ENCODE assay signal across 10 cellular contexts in genomic region chr16:67150833-67151396, GRCh38. TPM values are rescaled to one million over a fixed set of nuclear protein-coding genes. Genes with fewer than 3 reads are reported as not detected.
DNase-seq lines count a peak whose midpoint lies in the region; ATAC-seq, FAIRE-seq and TF ChIP-seq lines count a peak whose summit lies in the region.
"Had no signal": no experiment of that assay in that cellular context is flagged by ENCODE, and none has a peak within 500 bp of the region (broad histone marks: within the 10 kb centered on the region; RNA-seq: fewer than 3 reads in every experiment).

Gene B3GNT9 (minus strand): TSS chr16:67150998. CDS start chr16:67150485, 513 bp downstream.

- H2BK5ac ChIP-seq in H9 (ENCODE audit: insufficient read length, low read length), result no peak within 1 kb of the TSS

- H3K27me3 ChIP-seq in H9 (ENCODE audit: insufficient read depth, low read length) (peaks cover 33% of the 10 kb centered on the region), GM12878 (replicated peaks in 1 of 2; ENCODE audit: control insufficient read depth in 2 of 2, insufficient read depth in 2 of 2, low read length in 1 of 2) (no peaks in the 10 kb centered on the region), iPS DF 6.9 (ENCODE audit: control insufficient read depth, insufficient read depth, low read length) (peaks cover 34% of the 10 kb centered on the region)

- SMC1A ChIA-PET in GM12878 (lab: Charles Lee; ENCODE audit: uncharacterized antibody, unreplicated experiment), result interaction anchor here (0.5 to 2.0 kb wide), 10 partner anchors 9 to 188 kb away, joined by 3 to 8 read pairs (median 4); no protein-coding TSS in a partner anchor

- WGBS in H9 (ENCODE audit: extremely low coverage, insufficient read length, low lambda C conversion rate), result no CpG with 5 or more reads among the region's 34 CpGs
- 5% methylated on average over 25 of the region's 34 CpGs for WGBS in GM12878 (ENCODE audit: insufficient coverage, insufficient replicate concordance, low lambda C conversion rate, missing lambda C conversion rate)
- no CpG with 5 or more reads among the region's 34 CpGs for WGBS in iPS DF 6.9 (ENCODE audit: insufficient coverage, insufficient read length)

- H3K4me1 Mint-ChIP-seq in H9, result peaks cover 10 to 16% of the 10 kb centered on the region in 2 experiments

- intact Hi-C loops in GM12878 (cut with micrococcal nuclease; ENCODE audit: unreplicated experiment), result loop anchor here (2.0 kb wide), 1 partner anchor 132 kb away; no protein-coding TSS in a partner anchor

- H3K4me1 ChIP-seq in H9 (ENCODE audit: insufficient read depth, low read length) (no peaks in the 10 kb centered on the region), GM12878 (ENCODE audit: control insufficient read depth, insufficient read depth, low read length) (peaks cover 5% of the 10 kb centered on the region), iPS DF 6.9 (ENCODE audit: control insufficient read depth, insufficient read depth, low read length) (peaks cover 10% of the 10 kb centered on the region)

- H3K18ac ChIP-seq in H9 (ENCODE audit: insufficient read length, low read depth, low read length), result peak within 1 kb of the TSS; percentile 46

- peaks cover 15% of the 10 kb centered on the region for H3K23me2 ChIP-seq in H9 (ENCODE audit: insufficient read length, low read depth, low read length, poor library complexity, severe bottlenecking)

- peaks cover 10 to 32% (median 30%) of the 10 kb centered on the region in 3 experiments for H3K36me3 Mint-ChIP-seq in H9 (ENCODE audit: insufficient read depth in 1 of 3, low read depth in 3 of 3)

- H4K91ac ChIP-seq in H9 (ENCODE audit: insufficient read length, low read depth, low read length), result no peak within 1 kb of the TSS

- DNase-seq in NCI-H524 (lab: John Stamatoyannopoulos, UW) (peak; percentile 76 to 85), NCI-H524 treated with DMSO at 0.1 percent for 48 hours (lab: John Stamatoyannopoulos, UW) (no peak), H9 (peak; percentile 82), NCI-H69 (lab: John Stamatoyannopoulos, UW) (peak; percentile 69), GM12878 (ENCODE audit: low read depth, low spot score) (no peak), iPS DF 6.9 (ENCODE audit: low read depth, low spot score) (no peak), retinal pigment epithelial cell (ENCODE audit: low read depth) (no peak), NCI-H1048 (lab: John Stamatoyannopoulos, UW) (no peak)
- DNase-seq: DND-41 had no signal

- TF ChIP-seq CTCF in H9 (conservative IDR thresholded peaks at IDR 0.05), result no peak
- no peak for TF ChIP-seq CTCF in GM12878 (IDR thresholded peaks at IDR 0.05 in 2 of 3, conservative IDR thresholded peaks at IDR 0.05 in 1 of 3; ENCODE audit: control insufficient read depth in 2 of 3, extremely low read depth in 1 of 3, insufficient read depth in 1 of 3, low read depth in 3 of 3, low read length in 3 of 3)
- no peak for TF ChIP-seq CTCF in retinal pigment epithelial cell (conservative IDR thresholded peaks at IDR 0.05; ENCODE audit: low read depth, low read length)

- FAIRE-seq in GM12878 (lab: Jason Lieb, UNC), result peak; percentile 74
- FAIRE-seq: islet of Langerhans had no signal

- POLR2A ChIA-PET in GM12878 (lab: Charles Lee), result interaction anchor here (1.0 to 1.2 kb wide), 3 partner anchors 8 to 121 kb away, joined by 3 to 5 read pairs (median 4); partner anchors contain the start of gene TRADD

- H2BK12ac ChIP-seq in H9 (ENCODE audit: insufficient read length, low read depth, low read length), result no peak within 1 kb of the TSS

- no peak for TF ChIP-seq RAD21 in GM12878 (IDR thresholded peaks at IDR 0.05; ENCODE audit: insufficient read depth, low read depth, low read length)

- TF ChIP-seq EP300 in GM12878 (IDR thresholded peaks at IDR 0.05; ENCODE audit: borderline replicate concordance in 1 of 2, control insufficient read depth in 1 of 2, low read depth in 2 of 2, low read length in 2 of 2), result no peak

- H3K4me3 Mint-ChIP-seq in H9, result peak within 1 kb of the TSS; percentile 65 to 80

- TF ChIP-seq POLR2A in GM12878 (IDR thresholded peaks at IDR 0.05; ENCODE audit: low read depth, low read length), result peak; percentile 72

- BruUV-seq in GM12878 (replicated peaks; lab: Mats Ljungman, UMichigan), result no TSS peak

- no peak within 1 kb of the TSS for H2BK15ac ChIP-seq in H9 (ENCODE audit: low read depth, low read length)

- H3K36me3 ChIP-seq in GM12878 (ENCODE audit: control insufficient read depth in 2 of 2, insufficient read depth in 2 of 2, low read length in 1 of 2) (peaks cover 11 to 16% of the 10 kb centered on the region in 2 experiments; a peak in 3 of 4 replicates), iPS DF 6.9 (ENCODE audit: control insufficient read depth, insufficient read depth, low read length) (peaks cover 8% of the 10 kb centered on the region)

- H3K79me1 ChIP-seq in H9 (ENCODE audit: insufficient read depth, low read depth, low read length, poor library complexity, severe bottlenecking), result no peaks in the 10 kb centered on the region

- H3K4ac ChIP-seq in H9 (ENCODE audit: low read depth, low read length), result no peak within 1 kb of the TSS

- peak within 1 kb of the TSS in 2 of 3 experiments; percentile 13 to 28; a peak in 1 of 7 replicates for H3K27ac Mint-ChIP-seq in H9

- H4K8ac ChIP-seq in H9 (replicated peaks; ENCODE audit: insufficient read length, low read depth, low read length), result no peak within 1 kb of the TSS

- no peak within 1 kb of the TSS for H3K56ac ChIP-seq in H9 (ENCODE audit: insufficient read length, low read depth, low read length)

- no peaks in the 10 kb centered on the region for H3K9me3 ChIP-seq in H9 (ENCODE audit: control insufficient read depth, low read depth, low read length)
- H3K9me3 ChIP-seq in GM12878 (replicated peaks; ENCODE audit: control insufficient read depth, insufficient read depth, low read length), result no peaks in the 10 kb centered on the region
- no peaks in the 10 kb centered on the region for H3K9me3 ChIP-seq in iPS DF 6.9 (ENCODE audit: control insufficient read depth, insufficient read depth, low read length)

- CTCF ChIA-PET in GM12878 (lab: Yijun Ruan, JAX), result interaction anchor here (0.6 to 10.0 kb wide), 13 partner anchors 9 to 200 kb away, joined by 3 to 98 read pairs (median 4); partner anchors contain the start of genes CES3, FBXL8 and NOL3

- H4K5ac ChIP-seq in H9 (ENCODE audit: insufficient read length, low read depth, low read length), result no peak within 1 kb of the TSS

- H3K27ac ChIP-seq in H9 (ENCODE audit: insufficient read length, low read depth, low read length) (no peak within 1 kb of the TSS), GM12878 (ENCODE audit: control insufficient read depth, insufficient read depth) (peak within 1 kb of the TSS; percentile 25; the same call in 1 of the 2 replicates), iPS DF 6.9 (ENCODE audit: low read length) (no peak within 1 kb of the TSS)

- H3K23ac ChIP-seq in H9 (ENCODE audit: insufficient read length, low read depth, low read length), result no peak within 1 kb of the TSS

- no peak within 1 kb of the TSS for H3K9ac ChIP-seq in H9 (ENCODE audit: extremely low read depth, insufficient read length, low read length)
- H3K9ac ChIP-seq in GM12878 (ENCODE audit: control insufficient read depth, insufficient read depth, low read length), result peak within 1 kb of the TSS; percentile 64; the same call in 1 of the 2 replicates

- H2AK5ac ChIP-seq in H9 (ENCODE audit: insufficient read length, low read length), result no peak within 1 kb of the TSS

- peak within 1 kb of the TSS; percentile 57 for H2AFZ ChIP-seq in H9 (ENCODE audit: low read length)
- peak within 1 kb of the TSS; percentile 80 for H2AFZ ChIP-seq in GM12878 (ENCODE audit: control insufficient read depth, low read depth, low read length)

- H3K4me2 ChIP-seq in H9 (ENCODE audit: insufficient read depth, insufficient read length, low read length) (peak within 1 kb of the TSS; percentile 65), GM12878 (ENCODE audit: control insufficient read depth, insufficient read depth) (peak within 1 kb of the TSS; percentile 86)

- peaks cover 0 to 5% of the 10 kb centered on the region in 2 experiments; a peak in 3 of 5 replicates for H3K9me3 Mint-ChIP-seq in H9

- H4K20me1 ChIP-seq in H9 (ENCODE audit: control insufficient read depth, insufficient read depth, insufficient read length) (no peaks in the 10 kb centered on the region), GM12878 (ENCODE audit: control insufficient read depth, insufficient read depth) (peaks cover 3% of the 10 kb centered on the region; the same call in 1 of the 2 replicates)

- H3T11ph ChIP-seq in H9 (ENCODE audit: low read length), result no peak within 1 kb of the TSS

- H2BK120ac ChIP-seq in H9 (ENCODE audit: low read depth, low read length, poor library complexity, severe bottlenecking), result no peak within 1 kb of the TSS

- in situ Hi-C loops in GM12878 (cut with MboI), result loop anchor here (5.0 to 10.0 kb wide), 2 partner anchors 134 to 176 kb away; no protein-coding TSS in a partner anchor

- H2BK20ac ChIP-seq in H9 (ENCODE audit: low read depth, low read length, poor library complexity, severe bottlenecking), result no peak within 1 kb of the TSS

- peak; percentile 59 for ATAC-seq in GM12878

- peaks cover 50% of the 10 kb centered on the region for H3K27me3 Mint-ChIP-seq in H9 (ENCODE audit: low read depth)

- H3K4me3 ChIP-seq in GM12878, result peak within 1 kb of the TSS; percentile 74
- peak within 1 kb of the TSS; percentile 83; the same call in 1 of the 2 replicates for H3K4me3 ChIP-seq in iPS DF 6.9 (ENCODE audit: low read length)
- H3K4me3 ChIP-seq in retinal pigment epithelial cell (ENCODE audit: low read length), result peak within 1 kb of the TSS; percentile 53

- H3K79me2 ChIP-seq in H9 (ENCODE audit: insufficient read depth, low read length), result no peaks in the 10 kb centered on the region
- no peaks in the 10 kb centered on the region for H3K79me2 ChIP-seq in GM12878 (ENCODE audit: control insufficient read depth, insufficient read depth, low read length)

- RAD21 ChIA-PET in GM12878 (lab: Charles Lee; ENCODE audit: unreplicated experiment), result interaction anchor here (0.9 to 2.5 kb wide), 5 partner anchors 10 to 134 kb away, joined by 3 to 14 read pairs (median 3); no protein-coding TSS in a partner anchor

- no peak within 1 kb of the TSS; the same call in 1 of the 2 replicates for H3K14ac ChIP-seq in H9 (ENCODE audit: insufficient read depth, low read length)

RNA-seq across cellular contexts. Expression of gene B3GNT9, which starts in this region (rescaled TPM):
- total RNA-seq in H9 (2021), result 11.2 and 11.4 TPM in 2 replicates
- total RNA-seq in GM12878 (2013; cell fraction: nucleolus; rRNA removed), result 8.3 and 9.6 TPM in 2 replicates
- 4.7 and 5.0 TPM in 2 replicates for total RNA-seq in GM12878 (2014; rRNA removed)
- 1.5 and 1.7 TPM in 2 replicates for total RNA-seq in GM12878 (2014; rRNA removed; fragmentation: Illumina TruSeq; extraction: Trizol)
- 4.1 and 4.3 TPM in 2 replicates for total RNA-seq in GM12878 (2021)
- 1.7 TPM for polyA plus RNA-seq in GM12878 (2011; ENCODE audit: low read depth)
- 1.0 and 1.4 TPM in 2 replicates for polyA plus RNA-seq in GM12878 (2011; rRNA removed)
- 1.5 and 1.9 TPM in 2 replicates for polyA plus RNA-seq in GM12878 (2011; cell fraction: cytosol; rRNA removed)
- polyA plus RNA-seq in GM12878 (2011; cell fraction: nucleus; rRNA removed), result 6.1 and 7.1 TPM in 2 replicates
- polyA plus RNA-seq in GM12878 (2012), result 3.4 TPM in 2 replicates
- 1.5 and 1.9 TPM in 2 replicates for polyA plus RNA-seq in GM12878 (2014; fragmentation: Illumina TruSeq; extraction: Trizol)
- polyA plus RNA-seq in GM12878 (2014; fragmentation: Nextera tagmentation; extraction: Ambion mirVana), result under 1 TPM; 0.08 to 0.15 TPM
- 3.6 and 3.9 TPM in 2 replicates for polyA plus RNA-seq in GM12878 (2014; rRNA removed)
- 1 to 10 TPM; 1.9 to 2.3 TPM for polyA plus RNA-seq in GM12878 (2016; fragmentation: Nextera tagmentation; extraction: Ambion mirVana)
- 0.95 and 2.7 TPM in 2 replicates for polyA minus RNA-seq in GM12878 (2011; rRNA and poly(A)+ RNA removed)
- 0.52 and 0.67 TPM in 2 replicates for polyA minus RNA-seq in GM12878 (2011; cell fraction: cytosol; rRNA and poly(A)+ RNA removed)
- polyA minus RNA-seq in GM12878 (2011; cell fraction: nucleus; rRNA and poly(A)+ RNA removed), result 2.2 and 3.2 TPM in 2 replicates

Comparison
In these comparisons a context has a peak if more than half of its experiments do, and no peak if none do; other contexts are left out.
1. DNase-seq: peak in NCI-H524 (2 of 2), H9 (single experiment) and NCI-H69 (single experiment); none in NCI-H524 treated with DMSO at 0.1 percent for 48 hours (single experiment), GM12878 (single experiment), iPS DF 6.9 (single experiment), retinal pigment epithelial cell (single experiment) and NCI-H1048 (single experiment).
2. Peak in every context shown above with its lines, with median percentiles within 50 percentile points of each other: H3K4me3 ChIP-seq.